Comparison of ENCODE assay signal across 1 cellular context in the genomic region with DNA sequence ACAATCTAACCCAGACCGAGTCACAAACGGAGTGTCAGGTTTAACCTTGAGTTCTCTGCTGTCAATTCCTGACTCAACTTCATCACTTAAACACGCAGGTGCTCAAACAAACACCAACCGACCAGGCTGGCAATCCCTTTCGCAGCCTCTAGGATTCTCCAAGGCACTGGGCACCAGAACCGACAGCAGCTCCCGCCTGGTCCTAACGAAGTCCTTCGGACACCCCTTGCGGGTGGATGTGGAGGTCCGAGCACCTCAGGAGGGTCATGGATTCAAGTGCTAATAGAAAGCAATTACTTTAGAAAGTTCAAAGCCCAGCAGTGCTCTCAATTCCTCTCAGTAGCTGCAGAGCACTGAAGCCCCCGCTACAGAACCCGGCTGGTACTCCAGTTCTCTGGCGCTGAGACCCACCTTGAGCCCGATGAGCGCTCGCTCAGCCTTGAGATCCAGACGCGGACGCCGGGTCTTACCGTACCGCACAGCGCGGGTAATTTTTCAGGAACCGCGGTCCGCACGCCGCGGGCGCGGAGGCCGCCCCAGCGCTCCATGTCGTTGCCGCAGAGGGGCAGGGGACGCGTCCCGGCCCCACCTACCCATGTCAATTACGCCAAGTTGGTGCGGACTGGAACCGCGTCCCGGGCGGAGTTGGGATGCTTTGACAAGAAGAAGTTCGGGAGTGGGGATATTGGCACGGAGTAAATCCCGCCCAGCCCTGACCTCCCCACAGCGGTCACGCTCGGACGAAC.
TF ChIP-seq lines count a peak whose summit lies in the region.

No MANE protein-coding gene starts in this region.

TF ChIP-seq in HepG2, 621 proteins besides CTCF, POLR2A, EP300 and RAD21 (continues in another document):
- TF ChIP-seq ZNF660 (CRISPR knock-in tag; IDR thresholded peaks at IDR 0.05; ENCODE audit: borderline replicate concordance, low read depth), result no peak
- no peak for TF ChIP-seq ZNF816 (CRISPR knock-in tag; IDR thresholded peaks at IDR 0.05; ENCODE audit: borderline replicate concordance)
- TF ChIP-seq, protein P1, sequence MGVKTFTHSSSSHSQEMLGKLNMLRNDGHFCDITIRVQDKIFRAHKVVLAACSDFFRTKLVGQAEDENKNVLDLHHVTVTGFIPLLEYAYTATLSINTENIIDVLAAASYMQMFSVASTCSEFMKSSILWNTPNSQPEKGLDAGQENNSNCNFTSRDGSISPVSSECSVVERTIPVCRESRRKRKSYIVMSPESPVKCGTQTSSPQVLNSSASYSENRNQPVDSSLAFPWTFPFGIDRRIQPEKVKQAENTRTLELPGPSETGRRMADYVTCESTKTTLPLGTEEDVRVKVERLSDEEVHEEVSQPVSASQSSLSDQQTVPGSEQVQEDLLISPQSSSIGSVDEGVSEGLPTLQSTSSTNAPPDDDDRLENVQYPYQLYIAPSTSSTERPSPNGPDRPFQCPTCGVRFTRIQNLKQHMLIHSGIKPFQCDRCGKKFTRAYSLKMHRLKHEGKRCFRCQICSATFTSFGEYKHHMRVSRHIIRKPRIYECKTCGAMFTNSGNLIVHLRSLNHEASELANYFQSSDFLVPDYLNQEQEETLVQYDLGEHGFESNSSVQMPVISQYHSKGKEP (CRISPR knock-in tag; IDR thresholded peaks at IDR 0.05), result no peak
- no peak for TF ChIP-seq HHEX (CRISPR knock-in tag; IDR thresholded peaks at IDR 0.05)
- no peak for TF ChIP-seq ISL2 (CRISPR knock-in tag; IDR thresholded peaks at IDR 0.05)
- no peak for TF ChIP-seq GATAD2A (CRISPR knock-in tag; IDR thresholded peaks at IDR 0.05)
- TF ChIP-seq ZNF569 (CRISPR knock-in tag; IDR thresholded peaks at IDR 0.05; ENCODE audit: borderline replicate concordance), result no peak
- TF ChIP-seq ZNF674 (CRISPR knock-in tag; IDR thresholded peaks at IDR 0.05; ENCODE audit: low read depth), result no peak
- TF ChIP-seq, protein P2, sequence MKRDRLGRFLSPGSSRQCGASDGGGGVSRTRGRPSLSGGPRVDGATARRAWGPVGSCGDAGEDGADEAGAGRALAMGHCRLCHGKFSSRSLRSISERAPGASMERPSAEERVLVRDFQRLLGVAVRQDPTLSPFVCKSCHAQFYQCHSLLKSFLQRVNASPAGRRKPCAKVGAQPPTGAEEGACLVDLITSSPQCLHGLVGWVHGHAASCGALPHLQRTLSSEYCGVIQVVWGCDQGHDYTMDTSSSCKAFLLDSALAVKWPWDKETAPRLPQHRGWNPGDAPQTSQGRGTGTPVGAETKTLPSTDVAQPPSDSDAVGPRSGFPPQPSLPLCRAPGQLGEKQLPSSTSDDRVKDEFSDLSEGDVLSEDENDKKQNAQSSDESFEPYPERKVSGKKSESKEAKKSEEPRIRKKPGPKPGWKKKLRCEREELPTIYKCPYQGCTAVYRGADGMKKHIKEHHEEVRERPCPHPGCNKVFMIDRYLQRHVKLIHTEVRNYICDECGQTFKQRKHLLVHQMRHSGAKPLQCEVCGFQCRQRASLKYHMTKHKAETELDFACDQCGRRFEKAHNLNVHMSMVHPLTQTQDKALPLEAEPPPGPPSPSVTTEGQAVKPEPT (CRISPR knock-in tag; IDR thresholded peaks at IDR 0.05; ENCODE audit: low read depth), result 0 out of 2 replicates have a peak, but pooled peaks have one; percentile 2
- TF ChIP-seq HIVEP1 (CRISPR knock-in tag; IDR thresholded peaks at IDR 0.05), result no peak
- TF ChIP-seq ZNF484 (CRISPR knock-in tag; IDR thresholded peaks at IDR 0.05; ENCODE audit: borderline replicate concordance, low read depth), result no peak
- TF ChIP-seq, protein P3, sequence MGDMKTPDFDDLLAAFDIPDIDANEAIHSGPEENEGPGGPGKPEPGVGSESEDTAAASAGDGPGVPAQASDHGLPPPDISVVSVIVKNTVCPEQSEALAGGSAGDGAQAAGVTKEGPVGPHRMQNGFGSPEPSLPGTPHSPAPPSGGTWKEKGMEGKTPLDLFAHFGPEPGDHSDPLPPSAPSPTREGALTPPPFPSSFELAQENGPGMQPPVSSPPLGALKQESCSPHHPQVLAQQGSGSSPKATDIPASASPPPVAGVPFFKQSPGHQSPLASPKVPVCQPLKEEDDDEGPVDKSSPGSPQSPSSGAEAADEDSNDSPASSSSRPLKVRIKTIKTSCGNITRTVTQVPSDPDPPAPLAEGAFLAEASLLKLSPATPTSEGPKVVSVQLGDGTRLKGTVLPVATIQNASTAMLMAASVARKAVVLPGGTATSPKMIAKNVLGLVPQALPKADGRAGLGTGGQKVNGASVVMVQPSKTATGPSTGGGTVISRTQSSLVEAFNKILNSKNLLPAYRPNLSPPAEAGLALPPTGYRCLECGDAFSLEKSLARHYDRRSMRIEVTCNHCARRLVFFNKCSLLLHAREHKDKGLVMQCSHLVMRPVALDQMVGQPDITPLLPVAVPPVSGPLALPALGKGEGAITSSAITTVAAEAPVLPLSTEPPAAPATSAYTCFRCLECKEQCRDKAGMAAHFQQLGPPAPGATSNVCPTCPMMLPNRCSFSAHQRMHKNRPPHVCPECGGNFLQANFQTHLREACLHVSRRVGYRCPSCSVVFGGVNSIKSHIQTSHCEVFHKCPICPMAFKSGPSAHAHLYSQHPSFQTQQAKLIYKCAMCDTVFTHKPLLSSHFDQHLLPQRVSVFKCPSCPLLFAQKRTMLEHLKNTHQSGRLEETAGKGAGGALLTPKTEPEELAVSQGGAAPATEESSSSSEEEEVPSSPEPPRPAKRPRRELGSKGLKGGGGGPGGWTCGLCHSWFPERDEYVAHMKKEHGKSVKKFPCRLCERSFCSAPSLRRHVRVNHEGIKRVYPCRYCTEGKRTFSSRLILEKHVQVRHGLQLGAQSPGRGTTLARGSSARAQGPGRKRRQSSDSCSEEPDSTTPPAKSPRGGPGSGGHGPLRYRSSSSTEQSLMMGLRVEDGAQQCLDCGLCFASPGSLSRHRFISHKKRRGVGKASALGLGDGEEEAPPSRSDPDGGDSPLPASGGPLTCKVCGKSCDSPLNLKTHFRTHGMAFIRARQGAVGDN (CRISPR knock-in tag; IDR thresholded peaks at IDR 0.05), result no peak
- TF ChIP-seq, protein P4, sequence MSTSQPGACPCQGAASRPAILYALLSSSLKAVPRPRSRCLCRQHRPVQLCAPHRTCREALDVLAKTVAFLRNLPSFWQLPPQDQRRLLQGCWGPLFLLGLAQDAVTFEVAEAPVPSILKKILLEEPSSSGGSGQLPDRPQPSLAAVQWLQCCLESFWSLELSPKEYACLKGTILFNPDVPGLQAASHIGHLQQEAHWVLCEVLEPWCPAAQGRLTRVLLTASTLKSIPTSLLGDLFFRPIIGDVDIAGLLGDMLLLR (CRISPR knock-in tag; IDR thresholded peaks at IDR 0.05), result no peak
- no peak for TF ChIP-seq ZMYM3 (CRISPR knock-in tag; IDR thresholded peaks at IDR 0.05)
- TF ChIP-seq, protein P5, sequence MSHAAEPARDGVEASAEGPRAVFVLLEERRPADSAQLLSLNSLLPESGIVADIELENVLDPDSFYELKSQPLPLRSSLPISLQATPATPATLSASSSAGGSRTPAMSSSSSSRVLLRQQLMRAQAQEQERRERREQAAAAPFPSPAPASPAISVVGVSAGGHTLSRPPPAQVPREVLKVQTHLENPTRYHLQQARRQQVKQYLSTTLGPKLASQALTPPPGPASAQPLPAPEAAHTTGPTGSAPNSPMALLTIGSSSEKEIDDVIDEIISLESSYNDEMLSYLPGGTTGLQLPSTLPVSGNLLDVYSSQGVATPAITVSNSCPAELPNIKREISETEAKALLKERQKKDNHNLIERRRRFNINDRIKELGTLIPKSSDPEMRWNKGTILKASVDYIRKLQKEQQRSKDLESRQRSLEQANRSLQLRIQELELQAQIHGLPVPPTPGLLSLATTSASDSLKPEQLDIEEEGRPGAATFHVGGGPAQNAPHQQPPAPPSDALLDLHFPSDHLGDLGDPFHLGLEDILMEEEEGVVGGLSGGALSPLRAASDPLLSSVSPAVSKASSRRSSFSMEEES (CRISPR knock-in tag; IDR thresholded peaks at IDR 0.05), result no peak
- TF ChIP-seq, protein P6, sequence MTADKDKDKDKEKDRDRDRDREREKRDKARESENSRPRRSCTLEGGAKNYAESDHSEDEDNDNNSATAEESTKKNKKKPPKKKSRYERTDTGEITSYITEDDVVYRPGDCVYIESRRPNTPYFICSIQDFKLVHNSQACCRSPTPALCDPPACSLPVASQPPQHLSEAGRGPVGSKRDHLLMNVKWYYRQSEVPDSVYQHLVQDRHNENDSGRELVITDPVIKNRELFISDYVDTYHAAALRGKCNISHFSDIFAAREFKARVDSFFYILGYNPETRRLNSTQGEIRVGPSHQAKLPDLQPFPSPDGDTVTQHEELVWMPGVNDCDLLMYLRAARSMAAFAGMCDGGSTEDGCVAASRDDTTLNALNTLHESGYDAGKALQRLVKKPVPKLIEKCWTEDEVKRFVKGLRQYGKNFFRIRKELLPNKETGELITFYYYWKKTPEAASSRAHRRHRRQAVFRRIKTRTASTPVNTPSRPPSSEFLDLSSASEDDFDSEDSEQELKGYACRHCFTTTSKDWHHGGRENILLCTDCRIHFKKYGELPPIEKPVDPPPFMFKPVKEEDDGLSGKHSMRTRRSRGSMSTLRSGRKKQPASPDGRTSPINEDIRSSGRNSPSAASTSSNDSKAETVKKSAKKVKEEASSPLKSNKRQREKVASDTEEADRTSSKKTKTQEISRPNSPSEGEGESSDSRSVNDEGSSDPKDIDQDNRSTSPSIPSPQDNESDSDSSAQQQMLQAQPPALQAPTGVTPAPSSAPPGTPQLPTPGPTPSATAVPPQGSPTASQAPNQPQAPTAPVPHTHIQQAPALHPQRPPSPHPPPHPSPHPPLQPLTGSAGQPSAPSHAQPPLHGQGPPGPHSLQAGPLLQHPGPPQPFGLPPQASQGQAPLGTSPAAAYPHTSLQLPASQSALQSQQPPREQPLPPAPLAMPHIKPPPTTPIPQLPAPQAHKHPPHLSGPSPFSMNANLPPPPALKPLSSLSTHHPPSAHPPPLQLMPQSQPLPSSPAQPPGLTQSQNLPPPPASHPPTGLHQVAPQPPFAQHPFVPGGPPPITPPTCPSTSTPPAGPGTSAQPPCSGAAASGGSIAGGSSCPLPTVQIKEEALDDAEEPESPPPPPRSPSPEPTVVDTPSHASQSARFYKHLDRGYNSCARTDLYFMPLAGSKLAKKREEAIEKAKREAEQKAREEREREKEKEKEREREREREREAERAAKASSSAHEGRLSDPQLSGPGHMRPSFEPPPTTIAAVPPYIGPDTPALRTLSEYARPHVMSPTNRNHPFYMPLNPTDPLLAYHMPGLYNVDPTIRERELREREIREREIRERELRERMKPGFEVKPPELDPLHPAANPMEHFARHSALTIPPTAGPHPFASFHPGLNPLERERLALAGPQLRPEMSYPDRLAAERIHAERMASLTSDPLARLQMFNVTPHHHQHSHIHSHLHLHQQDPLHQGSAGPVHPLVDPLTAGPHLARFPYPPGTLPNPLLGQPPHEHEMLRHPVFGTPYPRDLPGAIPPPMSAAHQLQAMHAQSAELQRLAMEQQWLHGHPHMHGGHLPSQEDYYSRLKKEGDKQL (CRISPR knock-in tag; IDR thresholded peaks at IDR 0.05; ENCODE audit: low read depth), result no peak
- no peak for TF ChIP-seq GABPA (IDR thresholded peaks at IDR 0.05; ENCODE audit: low read depth, low read length)
- 0 out of 2 replicates have a peak, but pooled peaks have one; percentile 7 for TF ChIP-seq GABPA (CRISPR knock-in tag; IDR thresholded peaks at IDR 0.05; ENCODE audit: low read depth)
- TF ChIP-seq ZNF766 (CRISPR knock-in tag; IDR thresholded peaks at IDR 0.05; ENCODE audit: borderline replicate concordance), result peak; percentile 18; the same call in 1 of the 2 replicates
- TF ChIP-seq, protein P7, sequence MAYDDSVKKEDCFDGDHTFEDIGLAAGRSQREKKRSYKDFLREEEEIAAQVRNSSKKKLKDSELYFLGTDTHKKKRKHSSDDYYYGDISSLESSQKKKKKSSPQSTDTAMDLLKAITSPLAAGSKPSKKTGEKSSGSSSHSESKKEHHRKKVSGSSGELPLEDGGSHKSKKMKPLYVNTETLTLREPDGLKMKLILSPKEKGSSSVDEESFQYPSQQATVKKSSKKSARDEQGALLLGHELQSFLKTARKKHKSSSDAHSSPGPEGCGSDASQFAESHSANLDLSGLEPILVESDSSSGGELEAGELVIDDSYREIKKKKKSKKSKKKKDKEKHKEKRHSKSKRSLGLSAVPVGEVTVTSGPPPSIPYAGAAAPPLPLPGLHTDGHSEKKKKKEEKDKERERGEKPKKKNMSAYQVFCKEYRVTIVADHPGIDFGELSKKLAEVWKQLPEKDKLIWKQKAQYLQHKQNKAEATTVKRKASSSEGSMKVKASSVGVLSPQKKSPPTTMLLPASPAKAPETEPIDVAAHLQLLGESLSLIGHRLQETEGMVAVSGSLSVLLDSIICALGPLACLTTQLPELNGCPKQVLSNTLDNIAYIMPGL (CRISPR knock-in tag; IDR thresholded peaks at IDR 0.05; ENCODE audit: borderline replicate concordance in 1 of 2, low read depth in 1 of 2), result no peak
- TF ChIP-seq, protein P8, sequence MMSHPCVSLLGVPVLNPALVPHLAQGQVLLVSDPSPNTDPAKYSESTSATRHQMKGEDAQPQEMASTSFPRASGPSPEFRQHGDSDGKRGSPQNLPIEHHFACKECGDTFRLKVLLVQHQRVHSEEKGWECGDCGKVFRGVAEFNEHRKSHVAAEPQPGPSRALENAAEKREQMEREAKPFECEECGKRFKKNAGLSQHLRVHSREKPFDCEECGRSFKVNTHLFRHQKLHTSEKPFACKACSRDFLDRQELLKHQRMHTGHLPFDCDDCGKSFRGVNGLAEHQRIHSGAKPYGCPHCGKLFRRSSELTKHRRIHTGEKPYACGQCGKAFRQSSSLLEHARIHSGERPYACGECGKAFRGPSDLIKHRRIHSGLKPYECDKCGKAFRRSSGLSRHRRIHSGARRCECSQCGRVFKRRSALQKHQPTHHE (CRISPR knock-in tag; IDR thresholded peaks at IDR 0.05; ENCODE audit: borderline replicate concordance), result no peak; the same call in 1 of the 2 replicates
- TF ChIP-seq KLF6 (CRISPR knock-in tag; IDR thresholded peaks at IDR 0.05), result no peak
- TF ChIP-seq, protein P9, sequence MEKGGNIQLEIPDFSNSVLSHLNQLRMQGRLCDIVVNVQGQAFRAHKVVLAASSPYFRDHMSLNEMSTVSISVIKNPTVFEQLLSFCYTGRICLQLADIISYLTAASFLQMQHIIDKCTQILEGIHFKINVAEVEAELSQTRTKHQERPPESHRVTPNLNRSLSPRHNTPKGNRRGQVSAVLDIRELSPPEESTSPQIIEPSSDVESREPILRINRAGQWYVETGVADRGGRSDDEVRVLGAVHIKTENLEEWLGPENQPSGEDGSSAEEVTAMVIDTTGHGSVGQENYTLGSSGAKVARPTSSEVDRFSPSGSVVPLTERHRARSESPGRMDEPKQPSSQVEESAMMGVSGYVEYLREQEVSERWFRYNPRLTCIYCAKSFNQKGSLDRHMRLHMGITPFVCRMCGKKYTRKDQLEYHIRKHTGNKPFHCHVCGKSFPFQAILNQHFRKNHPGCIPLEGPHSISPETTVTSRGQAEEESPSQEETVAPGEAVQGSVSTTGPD (CRISPR knock-in tag; IDR thresholded peaks at IDR 0.05), result no peak
- TF ChIP-seq PHB2 (IDR thresholded peaks at IDR 0.05; ENCODE audit: partially characterized antibody), result no peak
- 0 out of 2 replicates have a peak, but pooled peaks have one; percentile 20 for TF ChIP-seq FOXO1 (CRISPR knock-in tag; IDR thresholded peaks at IDR 0.05)
- TF ChIP-seq ZNF230 (CRISPR knock-in tag; IDR thresholded peaks at IDR 0.05), result no peak
- no peak for TF ChIP-seq ZNF563 (CRISPR knock-in tag; IDR thresholded peaks at IDR 0.05)
- TF ChIP-seq FOSL2 (CRISPR knock-in tag; IDR thresholded peaks at IDR 0.05), result 0 out of 2 replicates have a peak, but pooled peaks have one; percentile 5
- TF ChIP-seq KDM3A (CRISPR knock-in tag; IDR thresholded peaks at IDR 0.05; ENCODE audit: low read depth), result no peak
